In genomic region chr15:31080618-31081017, GRCh38 we compare ENCODE assay signal across 9 cellular contexts. TPM values are rescaled to one million over a fixed set of nuclear protein-coding genes. Genes with fewer than 3 reads are reported as not detected.
DNase-seq lines count a peak whose midpoint lies in the region; ATAC-seq, FAIRE-seq and TF ChIP-seq lines count a peak whose summit lies in the region.
"Had no signal": no experiment of that assay in that cellular context is flagged by ENCODE, and none has a peak within 500 bp of the region (broad histone marks: within the 10 kb centered on the region; RNA-seq: fewer than 3 reads in every experiment).

No MANE protein-coding gene starts in this region.

- RAD21 ChIA-PET in HCT116 (lab: Charles Lee; ENCODE audit: low non-redundant PET in 1 of 2, low total read pairs in 2 of 2, uncharacterized antibody in 2 of 2, unreplicated experiment in 2 of 2) = no interaction called here

- H3K36me3 Mint-ChIP-seq in activated B cell treated with CpG ODN at 0.5 μM for 24 hours (ENCODE audit: low read depth) (no peaks in the 10 kb centered on the region), natural killer cell (no peaks in the 10 kb centered on the region)

- H3K36me3 ChIP-seq in HCT116 (ENCODE audit: control insufficient read depth in 1 of 2, insufficient read depth in 2 of 2, low read length in 2 of 2) (no peaks in the 10 kb centered on the region), uterus (no peaks in the 10 kb centered on the region)

- H2AFZ ChIP-seq in HCT116 (ENCODE audit: low read depth, low read length, poor library complexity, severe bottlenecking) = peak overlapping the region; percentile 96

- no TSS peak for BruUV-seq in HCT116 (replicated peaks; lab: Mats Ljungman, UMichigan)

- no peak overlapping the region for H3K9ac ChIP-seq in HCT116 (ENCODE audit: low read length)

- H3K4me3 Mint-ChIP-seq in activated B cell treated with CpG ODN at 0.5 μM for 24 hours = peak overlapping the region; percentile 83
- peak overlapping the region; percentile 72 for H3K4me3 Mint-ChIP-seq in natural killer cell

- peak; percentile 15 for DNase-seq in HCT116 (ENCODE audit: low read depth, low spot score)
- DNase-seq in activated B cell treated with CpG ODN at 0.5 μM for 24 hours = peak; percentile 42
- DNase-seq in epithelial cell of proximal tubule (ENCODE audit: low read depth) = no peak
- DNase-seq in natural killer cell = peak; percentile 28
- DNase-seq in uterus = peak; percentile 25 to 63
- no peak for DNase-seq in GM12892 (ENCODE audit: insufficient read length)
- no peak for DNase-seq in HK-2 (ENCODE audit: unreplicated experiment)

- ATAC-seq in HCT116 (peak; percentile 95), activated B cell treated with CpG ODN at 0.5 μM for 24 hours (ENCODE audit: low read depth) (peak; percentile 90), natural killer cell (peak; percentile 63 to 92 (median 91)), GM21367 (IDR thresholded peaks at IDR 0.05; ENCODE audit: unreplicated experiment) (no peak)

- TF ChIP-seq CTCF in HCT116 (IDR thresholded peaks at IDR 0.05 in 2 of 3, conservative IDR thresholded peaks at IDR 0.05 in 1 of 3; ENCODE audit: borderline replicate concordance in 1 of 3, insufficient read depth in 1 of 3, low read depth in 2 of 3, low read length in 2 of 3) (no peak), activated B cell treated with CpG ODN at 0.5 μM for 24 hours (IDR thresholded peaks at IDR 0.05) (no peak), epithelial cell of proximal tubule (conservative IDR thresholded peaks at IDR 0.05; ENCODE audit: low read depth, low read length) (no peak), natural killer cell (IDR thresholded peaks at IDR 0.05) (no peak), uterus (IDR thresholded peaks at IDR 0.05) (no peak)

- H3K79me2 ChIP-seq in HCT116 (ENCODE audit: insufficient read depth, low read length) = no peaks in the 10 kb centered on the region

- H3K9me3 Mint-ChIP-seq in activated B cell treated with CpG ODN at 0.5 μM for 24 hours = no peaks in the 10 kb centered on the region
- H3K9me3 Mint-ChIP-seq in natural killer cell = no peaks in the 10 kb centered on the region

- H3K4me3 ChIP-seq in HCT116 (replicated peaks in 1 of 2; ENCODE audit: low read depth in 1 of 2, low read length in 2 of 2) = no peak overlapping the region
- H3K4me3 ChIP-seq in epithelial cell of proximal tubule (ENCODE audit: low read depth, low read length) = peak overlapping the region; percentile 41
- peak overlapping the region in 1 of 2 donors; percentile 28 for H3K4me3 ChIP-seq in uterus

- H3K4me2 ChIP-seq in HCT116 (ENCODE audit: low read length) = peak overlapping the region; percentile 54

- TF ChIP-seq RAD21 in HCT116 (IDR thresholded peaks at IDR 0.05; ENCODE audit: low read depth) = no peak

- H3K27me3 Mint-ChIP-seq in activated B cell treated with CpG ODN at 0.5 μM for 24 hours (no peaks in the 10 kb centered on the region), natural killer cell (ENCODE audit: low read depth in 2 of 2) (peaks cover 0 to 11% of the 10 kb centered on the region in 2 donors)

- H3K4me1 ChIP-seq in HCT116 (ENCODE audit: control insufficient read depth in 1 of 2, insufficient read depth in 2 of 2, low read length in 2 of 2) (peaks cover 3 to 30% of the 10 kb centered on the region in 2 experiments; a peak in 3 of 4 replicates), uterus (no peaks in the 10 kb centered on the region)

- POLR2A ChIA-PET in HCT116 (lab: Charles Lee) (no interaction called here), activated B cell treated with CpG ODN at 0.5 μM for 24 hours (lab: Charles Lee) (no interaction called here)

- peaks cover 49% of the 10 kb centered on the region for H3K4me1 Mint-ChIP-seq in activated B cell treated with CpG ODN at 0.5 μM for 24 hours
- H3K4me1 Mint-ChIP-seq in natural killer cell = peaks cover 20 to 24% of the 10 kb centered on the region in 2 donors

- TF ChIP-seq POLR2A in HCT116 (IDR thresholded peaks at IDR 0.05; ENCODE audit: borderline replicate concordance, extremely low read depth, insufficient read depth, insufficient read length) = no peak
- no peak for TF ChIP-seq POLR2A in uterus (IDR thresholded peaks at IDR 0.05)
- no peak for TF ChIP-seq POLR2A in GM12892 (IDR thresholded peaks at IDR 0.05; ENCODE audit: low read depth, low read length)

- no peaks in the 10 kb centered on the region for H3K9me2 ChIP-seq in HCT116 (ENCODE audit: insufficient read depth)

- H3K27me3 ChIP-seq in HCT116 (ENCODE audit: insufficient read depth, low read length) = no peaks in the 10 kb centered on the region
- no peaks in the 10 kb centered on the region for H3K27me3 ChIP-seq in uterus

- no peak overlapping the region for H3K27ac Mint-ChIP-seq in activated B cell treated with CpG ODN at 0.5 μM for 24 hours
- H3K27ac Mint-ChIP-seq in natural killer cell = no peak overlapping the region

- intact Hi-C loops in HCT116 (cut with micrococcal nuclease) = no loop called here
- intact Hi-C loops in activated B cell treated with CpG ODN at 0.5 μM for 24 hours (cut with micrococcal nuclease) = loop anchor here (1.0 to 5.0 kb wide), 3 partner anchors 33 to 89 kb away; partner anchors contain the start of gene MTMR10
- intact Hi-C loops in natural killer cell (cut with micrococcal nuclease) = loop anchor here (5.0 kb wide), 1 partner anchor 88 kb away; the partner anchor contains the start of gene MTMR10
- intact Hi-C loops in uterus (cut with DNase I; ENCODE audit: low total_unique reads) = no loop called here

- CTCF ChIA-PET in HCT116 (lab: Charles Lee) (no interaction called here), activated B cell treated with CpG ODN at 0.5 μM for 24 hours (lab: Charles Lee) (no interaction called here)

- H4K20me1 ChIP-seq in HCT116 (ENCODE audit: insufficient read depth) = no peaks in the 10 kb centered on the region

- no peak for FAIRE-seq in GM12892 (lab: Jason Lieb, UNC)
- FAIRE-seq: endometrium had no signal

- H3K9me3 ChIP-seq in HCT116 (ENCODE audit: control insufficient read depth in 1 of 2, insufficient read depth in 1 of 2, low read depth in 1 of 2, low read length in 2 of 2) = no peaks in the 10 kb centered on the region
- H3K9me3 ChIP-seq in uterus = no peaks in the 10 kb centered on the region

- H3K27ac ChIP-seq in HCT116 (ENCODE audit: low read depth, low read length) (no peak overlapping the region), uterus (no peak overlapping the region)

TF ChIP-seq in HCT116, 20 proteins besides CTCF, POLR2A, EP300 and RAD21 (continues in another document):
- no peak for TF ChIP-seq ZBTB33 (IDR thresholded peaks at IDR 0.05; ENCODE audit: extremely low read depth, insufficient replicate concordance, low read length)
- no peak for TF ChIP-seq EZH2phosphoT487 (IDR thresholded peaks at IDR 0.05; ENCODE audit: borderline replicate concordance)
- TF ChIP-seq SP1 (IDR thresholded peaks at IDR 0.05; ENCODE audit: low read depth) = no peak
- no peak for TF ChIP-seq SIN3A (IDR thresholded peaks at IDR 0.05; ENCODE audit: low read depth)
- no peak for TF ChIP-seq REST (IDR thresholded peaks at IDR 0.05; ENCODE audit: low read depth)
- TF ChIP-seq ATF3 (IDR thresholded peaks at IDR 0.05) = no peak
- no peak for TF ChIP-seq EZH2 (IDR thresholded peaks at IDR 0.05)

RNA-seq across cellular contexts. Expression of gene TRPM1, which starts 20.9 kb away (rescaled TPM):
- total RNA-seq in HCT116 (2021; ENCODE audit: unreplicated experiment) (not detected), activated B cell treated with CpG ODN at 0.5 μM for 24 hours (0.05 TPM in 1 of 2 replicates, not detected in the other), epithelial cell of proximal tubule (not detected in 2 replicates), natural killer cell (not detected), uterus (not detected)
- not detected in 2 replicates for polyA plus RNA-seq in HCT116 (2012)
- 0.04 TPM for polyA plus RNA-seq in GM12892 (2012; ENCODE audit: missing spikeins)

Comparison
In these comparisons a context has a peak if more than half of its experiments do, and no peak if none do; other contexts are left out.
1. DNase-seq: peak in HCT116 (single experiment), activated B cell treated with CpG ODN at 0.5 μM for 24 hours (single experiment), natural killer cell (single experiment) and uterus (2 of 2); none in epithelial cell of proximal tubule (single experiment), GM12892 (single experiment) and HK-2 (single experiment).
2. intact Hi-C loops: an anchor here in activated B cell treated with CpG ODN at 0.5 μM for 24 hours (1.0 to 5.0 kb wide) and natural killer cell (5.0 kb wide); none called in HCT116 and uterus.